Comparison of ENCODE assay signal across 8 cellular contexts in the genomic region with DNA sequence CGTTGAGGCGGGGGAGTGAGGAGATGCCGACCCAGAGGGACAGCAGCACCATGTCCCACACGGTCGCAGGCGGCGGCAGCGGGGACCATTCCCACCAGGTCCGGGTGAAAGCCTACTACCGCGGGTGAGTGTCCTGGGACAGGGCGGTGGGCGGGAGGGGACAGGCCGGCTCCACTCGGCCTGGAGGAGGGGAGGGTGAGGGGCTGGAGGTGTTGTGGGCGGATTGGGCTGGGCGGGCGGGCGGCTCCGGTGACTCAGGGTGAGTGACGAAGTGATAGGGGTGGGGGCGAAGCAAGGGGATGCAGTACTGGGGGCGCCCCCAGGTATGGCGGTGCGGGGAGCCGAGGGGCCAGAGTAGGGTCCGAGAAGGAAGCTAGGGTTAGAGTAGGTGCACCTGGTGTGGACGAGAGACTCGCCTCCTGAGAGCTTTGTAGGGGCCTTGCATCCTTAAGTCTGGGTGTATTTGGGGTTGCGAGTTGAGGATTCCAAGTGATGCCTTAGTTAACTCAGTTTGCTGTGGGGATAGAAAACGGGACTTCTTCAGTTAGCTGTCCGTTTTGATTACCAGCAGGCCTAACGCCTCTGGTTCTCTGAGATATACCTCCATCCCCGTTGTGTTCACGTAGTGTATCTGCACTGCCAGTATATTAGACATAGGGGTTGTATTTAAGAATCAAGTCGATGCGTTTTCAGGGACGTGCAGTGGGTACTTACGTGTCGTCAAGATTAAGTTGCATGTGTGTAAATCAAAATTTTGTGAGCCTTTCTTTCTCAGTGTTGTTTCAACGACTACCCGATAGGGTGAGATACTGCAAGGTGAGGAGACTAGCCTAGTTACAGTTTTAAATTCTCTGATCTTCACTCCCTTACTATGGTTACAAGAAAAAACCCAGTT. TPM values are rescaled to one million over a fixed set of nuclear protein-coding genes. Genes with fewer than 3 reads are reported as not detected.
A peak's percentile ranks its signal among the peaks of the same experiment; 100 is the strongest.
DNase-seq lines count a peak whose midpoint lies in the region; ATAC-seq and TF ChIP-seq lines count a peak whose summit lies in the region.

No MANE protein-coding gene starts in this region.

- BruUV-seq in HCT116 (replicated peaks; lab: Mats Ljungman, UMichigan), result TSS peak; percentile 56

- H3K9me3 Mint-ChIP-seq in activated CD4-positive, alpha-beta T cell treated with anti-CD3 and anti-CD28 coated beads, Interleukin-2, amount 10 ng/mL, durations not matched to agents 24 days and 14 days, result no peaks in the 10 kb centered on the region
- H3K9me3 Mint-ChIP-seq in endothelial cell (ENCODE audit: unreplicated experiment), result no peaks in the 10 kb centered on the region

- CTCF ChIA-PET in HCT116 (lab: Charles Lee), result no interaction called here

- 0 out of 6 replicates have a peak, but pooled peaks of 1 of the 3 experiments have one; percentile 15 for TF ChIP-seq CTCF in HCT116 (IDR thresholded peaks at IDR 0.05 in 2 of 3, conservative IDR thresholded peaks at IDR 0.05 in 1 of 3; ENCODE audit: borderline replicate concordance in 1 of 3, insufficient read depth in 1 of 3, low read depth in 2 of 3, low read length in 2 of 3)
- TF ChIP-seq CTCF in endothelial cell (IDR thresholded peaks at IDR 0.05; ENCODE audit: unreplicated experiment), result no peak

- peak overlapping the region; percentile 67; the same call in 1 of the 2 replicates for H3K27ac ChIP-seq in HCT116 (ENCODE audit: low read depth, low read length)

- intact Hi-C loops in HCT116 (cut with micrococcal nuclease), result loop anchor here (5.0 kb wide), 1 partner anchor 41 kb away; a partner anchor contains a TSS
- intact Hi-C loops in activated CD4-positive, alpha-beta T cell treated with anti-CD3 and anti-CD28 coated beads, Interleukin-2, amount 10 ng/mL, durations not matched to agents 24 days and 14 days (cut with micrococcal nuclease), result loop anchor here (1.0 to 5.0 kb wide), 6 partner anchors 34 to 1234 kb away; a partner anchor contains a TSS

- POLR2A ChIA-PET in HCT116 (lab: Charles Lee), result no interaction called here

- H3K79me2 ChIP-seq in HCT116 (ENCODE audit: insufficient read depth, low read length), result peaks cover 48% of the 10 kb centered on the region

- DNase-seq in NCI-H1417 (lab: John Stamatoyannopoulos, UW) (peak; percentile 13 to 75 (median 73)), NCI-H1417 treated with DMSO at 0.1 percent for 48 hours (lab: John Stamatoyannopoulos, UW) (no peak), HCT116 (ENCODE audit: low read depth, low spot score) (no peak), NCI-H1105 (lab: John Stamatoyannopoulos, UW) (peak; percentile 36), endothelial cell (ENCODE audit: low spot score) (no peak), midbrain (lab: John Stamatoyannopoulos, UW) (peak; percentile 46)
- DNase-seq in activated CD4-positive, alpha-beta T cell treated with anti-CD3 and anti-CD28 coated beads, Interleukin-2, amount 10 ng/mL, durations not matched to agents 24 days and 14 days, result no peak
- peak; percentile 8 for DNase-seq in stimulated activated CD8-positive, alpha-beta memory T cell treated with anti-CD3 and anti-CD28 coated beads, Interleukin-4, amount 100 ng/mL, for 24 hours (ENCODE audit: low read depth)

- H2AFZ ChIP-seq in HCT116 (ENCODE audit: low read depth, low read length, poor library complexity, severe bottlenecking), result peak overlapping the region; percentile 39

- ATAC-seq in HCT116, result peak; percentile 54

- RAD21 ChIA-PET in HCT116 (lab: Charles Lee; ENCODE audit: low non-redundant PET in 1 of 2, low total read pairs in 2 of 2, uncharacterized antibody in 2 of 2, unreplicated experiment in 2 of 2), result no interaction called here

- no peak for TF ChIP-seq RAD21 in HCT116 (IDR thresholded peaks at IDR 0.05; ENCODE audit: low read depth)

- peaks cover 25% of the 10 kb centered on the region for H3K4me1 Mint-ChIP-seq in activated CD4-positive, alpha-beta T cell treated with anti-CD3 and anti-CD28 coated beads, Interleukin-2, amount 10 ng/mL, durations not matched to agents 24 days and 14 days
- H3K4me1 Mint-ChIP-seq in endothelial cell (ENCODE audit: unreplicated experiment), result peaks cover 25% of the 10 kb centered on the region

- H3K27me3 Mint-ChIP-seq in activated CD4-positive, alpha-beta T cell treated with anti-CD3 and anti-CD28 coated beads, Interleukin-2, amount 10 ng/mL, durations not matched to agents 24 days and 14 days, result peaks cover 4% of the 10 kb centered on the region
- peaks cover 2% of the 10 kb centered on the region for H3K27me3 Mint-ChIP-seq in endothelial cell (ENCODE audit: unreplicated experiment)

- H3K9me3 ChIP-seq in HCT116 (ENCODE audit: control insufficient read depth in 1 of 2, insufficient read depth in 1 of 2, low read depth in 1 of 2, low read length in 2 of 2), result no peaks in the 10 kb centered on the region

- peak overlapping the region; percentile 81 for H3K27ac Mint-ChIP-seq in activated CD4-positive, alpha-beta T cell treated with anti-CD3 and anti-CD28 coated beads, Interleukin-2, amount 10 ng/mL, durations not matched to agents 24 days and 14 days
- peak overlapping the region; percentile 87 for H3K27ac Mint-ChIP-seq in endothelial cell (ENCODE audit: unreplicated experiment)

- H3K27me3 ChIP-seq in HCT116 (ENCODE audit: insufficient read depth, low read length), result no peaks in the 10 kb centered on the region

- no peaks in the 10 kb centered on the region for H3K36me3 ChIP-seq in HCT116 (ENCODE audit: control insufficient read depth in 1 of 2, insufficient read depth in 2 of 2, low read length in 2 of 2)

- H3K4me3 ChIP-seq in HCT116 (replicated peaks in 1 of 2; ENCODE audit: low read depth in 1 of 2, low read length in 2 of 2), result peak overlapping the region; percentile 58 to 84

- peak overlapping the region; percentile 89 for H3K4me3 Mint-ChIP-seq in activated CD4-positive, alpha-beta T cell treated with anti-CD3 and anti-CD28 coated beads, Interleukin-2, amount 10 ng/mL, durations not matched to agents 24 days and 14 days
- peak overlapping the region; percentile 98 for H3K4me3 Mint-ChIP-seq in endothelial cell (ENCODE audit: unreplicated experiment)

- peak overlapping the region; percentile 83 for H3K9ac ChIP-seq in HCT116 (ENCODE audit: low read length)

- peaks cover 0 to 30% of the 10 kb centered on the region in 2 experiments; a peak in 3 of 4 replicates for H3K4me1 ChIP-seq in HCT116 (ENCODE audit: control insufficient read depth in 1 of 2, insufficient read depth in 2 of 2, low read length in 2 of 2)

- H3K36me3 Mint-ChIP-seq in activated CD4-positive, alpha-beta T cell treated with anti-CD3 and anti-CD28 coated beads, Interleukin-2, amount 10 ng/mL, durations not matched to agents 24 days and 14 days (ENCODE audit: low read depth), result no peaks in the 10 kb centered on the region
- H3K36me3 Mint-ChIP-seq in endothelial cell (ENCODE audit: low read depth, unreplicated experiment), result peaks cover 4% of the 10 kb centered on the region

- H4K20me1 ChIP-seq in HCT116 (ENCODE audit: insufficient read depth), result peaks cover 4% of the 10 kb centered on the region; the same call in 1 of the 2 replicates

- no peaks in the 10 kb centered on the region for H3K9me2 ChIP-seq in HCT116 (ENCODE audit: insufficient read depth)

- peak overlapping the region; percentile 95 for H3K4me2 ChIP-seq in HCT116 (ENCODE audit: low read length)

- TF ChIP-seq POLR2A in HCT116 (IDR thresholded peaks at IDR 0.05; ENCODE audit: borderline replicate concordance, extremely low read depth, insufficient read depth, insufficient read length), result peak; percentile 10

TF ChIP-seq in HCT116, 20 proteins besides CTCF, POLR2A, EP300 and RAD21 (continues in another document):
- TF ChIP-seq ZFX (IDR thresholded peaks at IDR 0.05), result peak; percentile 42; the same call in 1 of the 2 replicates
- TF ChIP-seq EGR1 (IDR thresholded peaks at IDR 0.05; ENCODE audit: low read depth), result peak; percentile 24; the same call in 1 of the 2 replicates
- TF ChIP-seq, protein P1, sequence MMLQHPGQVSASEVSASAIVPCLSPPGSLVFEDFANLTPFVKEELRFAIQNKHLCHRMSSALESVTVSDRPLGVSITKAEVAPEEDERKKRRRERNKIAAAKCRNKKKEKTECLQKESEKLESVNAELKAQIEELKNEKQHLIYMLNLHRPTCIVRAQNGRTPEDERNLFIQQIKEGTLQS (IDR thresholded peaks at IDR 0.05), result no peak
- TF ChIP-seq CBX3 (IDR thresholded peaks at IDR 0.05; ENCODE audit: low read depth), result no peak
- TF ChIP-seq POLR2AphosphoS5 (IDR thresholded peaks at IDR 0.05; ENCODE audit: low read depth, low read length), result peak; percentile 21; the same call in 1 of the 2 replicates
- TF ChIP-seq, protein P2, sequence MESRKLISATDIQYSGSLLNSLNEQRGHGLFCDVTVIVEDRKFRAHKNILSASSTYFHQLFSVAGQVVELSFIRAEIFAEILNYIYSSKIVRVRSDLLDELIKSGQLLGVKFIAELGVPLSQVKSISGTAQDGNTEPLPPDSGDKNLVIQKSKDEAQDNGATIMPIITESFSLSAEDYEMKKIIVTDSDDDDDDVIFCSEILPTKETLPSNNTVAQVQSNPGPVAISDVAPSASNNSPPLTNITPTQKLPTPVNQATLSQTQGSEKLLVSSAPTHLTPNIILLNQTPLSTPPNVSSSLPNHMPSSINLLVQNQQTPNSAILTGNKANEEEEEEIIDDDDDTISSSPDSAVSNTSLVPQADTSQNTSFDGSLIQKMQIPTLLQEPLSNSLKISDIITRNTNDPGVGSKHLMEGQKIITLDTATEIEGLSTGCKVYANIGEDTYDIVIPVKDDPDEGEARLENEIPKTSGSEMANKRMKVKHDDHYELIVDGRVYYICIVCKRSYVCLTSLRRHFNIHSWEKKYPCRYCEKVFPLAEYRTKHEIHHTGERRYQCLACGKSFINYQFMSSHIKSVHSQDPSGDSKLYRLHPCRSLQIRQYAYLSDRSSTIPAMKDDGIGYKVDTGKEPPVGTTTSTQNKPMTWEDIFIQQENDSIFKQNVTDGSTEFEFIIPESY (IDR thresholded peaks at IDR 0.05; ENCODE audit: extremely low read depth, insufficient replicate concordance, low read length), result no peak

RNA-seq across cellular contexts. Expression of a gene that starts 0.7 kb away (rescaled TPM):
- total RNA-seq in HCT116 (2021; ENCODE audit: unreplicated experiment), result 25.2 TPM
- 6.0 and 10.5 TPM in 2 replicates for polyA plus RNA-seq in HCT116 (2012)
- total RNA-seq in activated CD4-positive, alpha-beta T cell treated with anti-CD3 and anti-CD28 coated beads, Interleukin-2, amount 10 ng/mL, durations not matched to agents 24 days and 14 days, result 19.7 and 32.3 TPM in 2 replicates
- total RNA-seq in endothelial cell (ENCODE audit: unreplicated experiment), result 39.7 TPM

RNA-seq across cellular contexts. Expression of a gene that starts 41.4 kb away (rescaled TPM):
- 40.1 TPM for total RNA-seq in HCT116 (2021; ENCODE audit: unreplicated experiment)
- 20.3 and 24.3 TPM in 2 replicates for polyA plus RNA-seq in HCT116 (2012)
- total RNA-seq in activated CD4-positive, alpha-beta T cell treated with anti-CD3 and anti-CD28 coated beads, Interleukin-2, amount 10 ng/mL, durations not matched to agents 24 days and 14 days, result 54.7 and 56.4 TPM in 2 replicates
- total RNA-seq in endothelial cell (ENCODE audit: unreplicated experiment), result 32.4 TPM

Comparison
In these comparisons a context has a peak if more than half of its experiments do, and no peak if none do; other contexts are left out.
1. DNase-seq: peak in NCI-H1417 (3 of 3), NCI-H1105 (single experiment), midbrain (single experiment) and stimulated activated CD8-positive, alpha-beta memory T cell treated with anti-CD3 and anti-CD28 coated beads, Interleukin-4, amount 100 ng/mL, for 24 hours (single experiment); none in NCI-H1417 treated with DMSO at 0.1 percent for 48 hours (single experiment), HCT116 (single experiment), activated CD4-positive, alpha-beta T cell treated with anti-CD3 and anti-CD28 coated beads, Interleukin-2, amount 10 ng/mL, durations not matched to agents 24 days and 14 days (single experiment) and endothelial cell (single experiment).